Comparison of ENCODE assay signal across 1 cellular context in genomic region chr12:53379389-53380103, GRCh38.
TF ChIP-seq lines count a peak whose summit lies in the region.

No MANE protein-coding gene starts in this region.

TF ChIP-seq in GM12878, 131 proteins besides CTCF, POLR2A, EP300 and RAD21 (continued from another document):
- TF ChIP-seq, protein P1, sequence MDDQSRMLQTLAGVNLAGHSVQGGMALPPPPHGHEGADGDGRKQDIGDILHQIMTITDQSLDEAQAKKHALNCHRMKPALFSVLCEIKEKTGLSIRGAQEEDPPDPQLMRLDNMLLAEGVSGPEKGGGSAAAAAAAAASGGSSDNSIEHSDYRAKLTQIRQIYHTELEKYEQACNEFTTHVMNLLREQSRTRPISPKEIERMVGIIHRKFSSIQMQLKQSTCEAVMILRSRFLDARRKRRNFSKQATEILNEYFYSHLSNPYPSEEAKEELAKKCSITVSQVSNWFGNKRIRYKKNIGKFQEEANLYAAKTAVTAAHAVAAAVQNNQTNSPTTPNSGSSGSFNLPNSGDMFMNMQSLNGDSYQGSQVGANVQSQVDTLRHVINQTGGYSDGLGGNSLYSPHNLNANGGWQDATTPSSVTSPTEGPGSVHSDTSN (IDR thresholded peaks at IDR 0.05; ENCODE audit: insufficient replicate concordance, low read depth, low read length) = peak; percentile 95
- no peak for TF ChIP-seq MYB (IDR thresholded peaks at IDR 0.05; ENCODE audit: borderline replicate concordance, low read depth, low read length)
- TF ChIP-seq ASH2L (IDR thresholded peaks at IDR 0.05; ENCODE audit: borderline replicate concordance, low read depth) = no peak
- 0 out of 2 replicates have a peak, but pooled peaks have one; percentile 45 for TF ChIP-seq TCF3 (IDR thresholded peaks at IDR 0.05; ENCODE audit: borderline replicate concordance, insufficient read depth, low read depth, low read length)
- TF ChIP-seq ZNF207 (IDR thresholded peaks at IDR 0.05; ENCODE audit: borderline replicate concordance) = no peak
- TF ChIP-seq RELB (IDR thresholded peaks at IDR 0.05; ENCODE audit: low read depth) = peak; percentile 67
- peak; percentile 27; the same call in 1 of the 2 replicates for TF ChIP-seq BRCA1 (IDR thresholded peaks at IDR 0.05; ENCODE audit: low read depth, low read length)
- peak; percentile 98 for TF ChIP-seq CHD2 (IDR thresholded peaks at IDR 0.05; ENCODE audit: borderline replicate concordance, low read depth, low read length)
- peak; percentile 96 for TF ChIP-seq FOS (IDR thresholded peaks at IDR 0.05; ENCODE audit: borderline replicate concordance, extremely low read depth, insufficient read length)
- peak; percentile 37 for TF ChIP-seq MXI1 (IDR thresholded peaks at IDR 0.05; ENCODE audit: low read depth, low read length)
- no peak for TF ChIP-seq JUNB (IDR thresholded peaks at IDR 0.05)
- TF ChIP-seq SREBF1 (IDR thresholded peaks at IDR 0.05; ENCODE audit: low read length) = peak; percentile 59
